ENCODE assay signal across 1 cellular context in the genomic region with DNA sequence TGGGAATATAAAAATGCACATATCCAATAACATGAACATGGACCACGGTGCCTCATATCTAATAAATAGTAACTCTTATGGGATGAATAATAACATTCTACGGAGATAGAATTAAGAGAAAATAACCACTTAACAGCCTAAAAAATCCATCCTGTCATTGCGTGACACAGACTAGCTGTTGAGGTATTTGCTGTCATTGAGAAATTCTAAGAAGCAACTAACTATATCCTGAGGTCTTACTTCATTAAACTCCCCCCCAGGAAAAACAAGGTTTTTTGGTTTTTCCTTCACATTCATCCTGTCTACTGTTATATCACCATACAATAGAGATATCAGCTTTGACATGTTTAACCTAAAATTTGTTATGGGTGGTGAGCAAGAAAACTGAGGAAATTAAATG.
TF ChIP-seq lines count a peak whose summit lies in the region.

No MANE protein-coding gene starts in this region.

TF ChIP-seq in GM12878, 131 proteins besides CTCF, POLR2A, EP300 and RAD21:
- TF ChIP-seq CBX3 (IDR thresholded peaks at IDR 0.05; ENCODE audit: borderline replicate concordance, low read depth) (no peak), ZNF217 (IDR thresholded peaks at IDR 0.05) (no peak), SPI1 (IDR thresholded peaks at IDR 0.05; ENCODE audit: borderline replicate concordance, insufficient read depth, low read depth, low read length) (no peak), MXI1 (IDR thresholded peaks at IDR 0.05; ENCODE audit: low read depth, low read length) (no peak), ZNF622 (IDR thresholded peaks at IDR 0.05) (no peak), ZBED1 (IDR thresholded peaks at IDR 0.05; ENCODE audit: borderline replicate concordance) (no peak), RELA (IDR thresholded peaks at IDR 0.05; ENCODE audit: borderline replicate concordance, partially characterized antibody) (no peak), GATAD2B (conservative IDR thresholded peaks at IDR 0.05; ENCODE audit: low read depth) (no peak), BACH1 (IDR thresholded peaks at IDR 0.05; ENCODE audit: borderline replicate concordance) (no peak), MTA2 (IDR thresholded peaks at IDR 0.05; ENCODE audit: low read depth) (no peak)
- TF ChIP-seq, protein P1, sequence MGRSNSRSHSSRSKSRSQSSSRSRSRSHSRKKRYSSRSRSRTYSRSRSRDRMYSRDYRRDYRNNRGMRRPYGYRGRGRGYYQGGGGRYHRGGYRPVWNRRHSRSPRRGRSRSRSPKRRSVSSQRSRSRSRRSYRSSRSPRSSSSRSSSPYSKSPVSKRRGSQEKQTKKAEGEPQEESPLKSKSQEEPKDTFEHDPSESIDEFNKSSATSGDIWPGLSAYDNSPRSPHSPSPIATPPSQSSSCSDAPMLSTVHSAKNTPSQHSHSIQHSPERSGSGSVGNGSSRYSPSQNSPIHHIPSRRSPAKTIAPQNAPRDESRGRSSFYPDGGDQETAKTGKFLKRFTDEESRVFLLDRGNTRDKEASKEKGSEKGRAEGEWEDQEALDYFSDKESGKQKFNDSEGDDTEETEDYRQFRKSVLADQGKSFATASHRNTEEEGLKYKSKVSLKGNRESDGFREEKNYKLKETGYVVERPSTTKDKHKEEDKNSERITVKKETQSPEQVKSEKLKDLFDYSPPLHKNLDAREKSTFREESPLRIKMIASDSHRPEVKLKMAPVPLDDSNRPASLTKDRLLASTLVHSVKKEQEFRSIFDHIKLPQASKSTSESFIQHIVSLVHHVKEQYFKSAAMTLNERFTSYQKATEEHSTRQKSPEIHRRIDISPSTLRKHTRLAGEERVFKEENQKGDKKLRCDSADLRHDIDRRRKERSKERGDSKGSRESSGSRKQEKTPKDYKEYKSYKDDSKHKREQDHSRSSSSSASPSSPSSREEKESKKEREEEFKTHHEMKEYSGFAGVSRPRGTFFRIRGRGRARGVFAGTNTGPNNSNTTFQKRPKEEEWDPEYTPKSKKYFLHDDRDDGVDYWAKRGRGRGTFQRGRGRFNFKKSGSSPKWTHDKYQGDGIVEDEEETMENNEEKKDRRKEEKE (IDR thresholded peaks at IDR 0.05): no peak
- TF ChIP-seq, protein P2, sequence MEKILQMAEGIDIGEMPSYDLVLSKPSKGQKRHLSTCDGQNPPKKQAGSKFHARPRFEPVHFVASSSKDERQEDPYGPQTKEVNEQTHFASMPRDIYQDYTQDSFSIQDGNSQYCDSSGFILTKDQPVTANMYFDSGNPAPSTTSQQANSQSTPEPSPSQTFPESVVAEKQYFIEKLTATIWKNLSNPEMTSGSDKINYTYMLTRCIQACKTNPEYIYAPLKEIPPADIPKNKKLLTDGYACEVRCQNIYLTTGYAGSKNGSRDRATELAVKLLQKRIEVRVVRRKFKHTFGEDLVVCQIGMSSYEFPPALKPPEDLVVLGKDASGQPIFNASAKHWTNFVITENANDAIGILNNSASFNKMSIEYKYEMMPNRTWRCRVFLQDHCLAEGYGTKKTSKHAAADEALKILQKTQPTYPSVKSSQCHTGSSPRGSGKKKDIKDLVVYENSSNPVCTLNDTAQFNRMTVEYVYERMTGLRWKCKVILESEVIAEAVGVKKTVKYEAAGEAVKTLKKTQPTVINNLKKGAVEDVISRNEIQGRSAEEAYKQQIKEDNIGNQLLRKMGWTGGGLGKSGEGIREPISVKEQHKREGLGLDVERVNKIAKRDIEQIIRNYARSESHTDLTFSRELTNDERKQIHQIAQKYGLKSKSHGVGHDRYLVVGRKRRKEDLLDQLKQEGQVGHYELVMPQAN (conservative IDR thresholded peaks at IDR 0.05): no peak
- TF ChIP-seq, protein P3, sequence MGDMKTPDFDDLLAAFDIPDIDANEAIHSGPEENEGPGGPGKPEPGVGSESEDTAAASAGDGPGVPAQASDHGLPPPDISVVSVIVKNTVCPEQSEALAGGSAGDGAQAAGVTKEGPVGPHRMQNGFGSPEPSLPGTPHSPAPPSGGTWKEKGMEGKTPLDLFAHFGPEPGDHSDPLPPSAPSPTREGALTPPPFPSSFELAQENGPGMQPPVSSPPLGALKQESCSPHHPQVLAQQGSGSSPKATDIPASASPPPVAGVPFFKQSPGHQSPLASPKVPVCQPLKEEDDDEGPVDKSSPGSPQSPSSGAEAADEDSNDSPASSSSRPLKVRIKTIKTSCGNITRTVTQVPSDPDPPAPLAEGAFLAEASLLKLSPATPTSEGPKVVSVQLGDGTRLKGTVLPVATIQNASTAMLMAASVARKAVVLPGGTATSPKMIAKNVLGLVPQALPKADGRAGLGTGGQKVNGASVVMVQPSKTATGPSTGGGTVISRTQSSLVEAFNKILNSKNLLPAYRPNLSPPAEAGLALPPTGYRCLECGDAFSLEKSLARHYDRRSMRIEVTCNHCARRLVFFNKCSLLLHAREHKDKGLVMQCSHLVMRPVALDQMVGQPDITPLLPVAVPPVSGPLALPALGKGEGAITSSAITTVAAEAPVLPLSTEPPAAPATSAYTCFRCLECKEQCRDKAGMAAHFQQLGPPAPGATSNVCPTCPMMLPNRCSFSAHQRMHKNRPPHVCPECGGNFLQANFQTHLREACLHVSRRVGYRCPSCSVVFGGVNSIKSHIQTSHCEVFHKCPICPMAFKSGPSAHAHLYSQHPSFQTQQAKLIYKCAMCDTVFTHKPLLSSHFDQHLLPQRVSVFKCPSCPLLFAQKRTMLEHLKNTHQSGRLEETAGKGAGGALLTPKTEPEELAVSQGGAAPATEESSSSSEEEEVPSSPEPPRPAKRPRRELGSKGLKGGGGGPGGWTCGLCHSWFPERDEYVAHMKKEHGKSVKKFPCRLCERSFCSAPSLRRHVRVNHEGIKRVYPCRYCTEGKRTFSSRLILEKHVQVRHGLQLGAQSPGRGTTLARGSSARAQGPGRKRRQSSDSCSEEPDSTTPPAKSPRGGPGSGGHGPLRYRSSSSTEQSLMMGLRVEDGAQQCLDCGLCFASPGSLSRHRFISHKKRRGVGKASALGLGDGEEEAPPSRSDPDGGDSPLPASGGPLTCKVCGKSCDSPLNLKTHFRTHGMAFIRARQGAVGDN (IDR thresholded peaks at IDR 0.05): no peak
- TF ChIP-seq, protein P4, sequence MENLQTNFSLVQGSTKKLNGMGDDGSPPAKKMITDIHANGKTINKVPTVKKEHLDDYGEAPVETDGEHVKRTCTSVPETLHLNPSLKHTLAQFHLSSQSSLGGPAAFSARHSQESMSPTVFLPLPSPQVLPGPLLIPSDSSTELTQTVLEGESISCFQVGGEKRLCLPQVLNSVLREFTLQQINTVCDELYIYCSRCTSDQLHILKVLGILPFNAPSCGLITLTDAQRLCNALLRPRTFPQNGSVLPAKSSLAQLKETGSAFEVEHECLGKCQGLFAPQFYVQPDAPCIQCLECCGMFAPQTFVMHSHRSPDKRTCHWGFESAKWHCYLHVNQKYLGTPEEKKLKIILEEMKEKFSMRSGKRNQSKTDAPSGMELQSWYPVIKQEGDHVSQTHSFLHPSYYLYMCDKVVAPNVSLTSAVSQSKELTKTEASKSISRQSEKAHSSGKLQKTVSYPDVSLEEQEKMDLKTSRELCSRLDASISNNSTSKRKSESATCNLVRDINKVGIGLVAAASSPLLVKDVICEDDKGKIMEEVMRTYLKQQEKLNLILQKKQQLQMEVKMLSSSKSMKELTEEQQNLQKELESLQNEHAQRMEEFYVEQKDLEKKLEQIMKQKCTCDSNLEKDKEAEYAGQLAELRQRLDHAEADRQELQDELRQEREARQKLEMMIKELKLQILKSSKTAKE (IDR thresholded peaks at IDR 0.05; ENCODE audit: low read depth, poor library complexity, severe bottlenecking): no peak
- TF ChIP-seq, protein P5, sequence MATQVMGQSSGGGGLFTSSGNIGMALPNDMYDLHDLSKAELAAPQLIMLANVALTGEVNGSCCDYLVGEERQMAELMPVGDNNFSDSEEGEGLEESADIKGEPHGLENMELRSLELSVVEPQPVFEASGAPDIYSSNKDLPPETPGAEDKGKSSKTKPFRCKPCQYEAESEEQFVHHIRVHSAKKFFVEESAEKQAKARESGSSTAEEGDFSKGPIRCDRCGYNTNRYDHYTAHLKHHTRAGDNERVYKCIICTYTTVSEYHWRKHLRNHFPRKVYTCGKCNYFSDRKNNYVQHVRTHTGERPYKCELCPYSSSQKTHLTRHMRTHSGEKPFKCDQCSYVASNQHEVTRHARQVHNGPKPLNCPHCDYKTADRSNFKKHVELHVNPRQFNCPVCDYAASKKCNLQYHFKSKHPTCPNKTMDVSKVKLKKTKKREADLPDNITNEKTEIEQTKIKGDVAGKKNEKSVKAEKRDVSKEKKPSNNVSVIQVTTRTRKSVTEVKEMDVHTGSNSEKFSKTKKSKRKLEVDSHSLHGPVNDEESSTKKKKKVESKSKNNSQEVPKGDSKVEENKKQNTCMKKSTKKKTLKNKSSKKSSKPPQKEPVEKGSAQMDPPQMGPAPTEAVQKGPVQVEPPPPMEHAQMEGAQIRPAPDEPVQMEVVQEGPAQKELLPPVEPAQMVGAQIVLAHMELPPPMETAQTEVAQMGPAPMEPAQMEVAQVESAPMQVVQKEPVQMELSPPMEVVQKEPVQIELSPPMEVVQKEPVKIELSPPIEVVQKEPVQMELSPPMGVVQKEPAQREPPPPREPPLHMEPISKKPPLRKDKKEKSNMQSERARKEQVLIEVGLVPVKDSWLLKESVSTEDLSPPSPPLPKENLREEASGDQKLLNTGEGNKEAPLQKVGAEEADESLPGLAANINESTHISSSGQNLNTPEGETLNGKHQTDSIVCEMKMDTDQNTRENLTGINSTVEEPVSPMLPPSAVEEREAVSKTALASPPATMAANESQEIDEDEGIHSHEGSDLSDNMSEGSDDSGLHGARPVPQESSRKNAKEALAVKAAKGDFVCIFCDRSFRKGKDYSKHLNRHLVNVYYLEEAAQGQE (IDR thresholded peaks at IDR 0.05; ENCODE audit: low read depth, low read length): no peak
